2 cellular contexts compared by ENCODE assay signal in genomic region chr11:66906077-66906929, GRCh38.
TF ChIP-seq lines count a peak whose summit lies in the region.

No MANE protein-coding gene starts in this region.

TF ChIP-seq in A549, 52 proteins besides CTCF, POLR2A, EP300 and RAD21 (continued from another document):
- TF ChIP-seq, protein P1, sequence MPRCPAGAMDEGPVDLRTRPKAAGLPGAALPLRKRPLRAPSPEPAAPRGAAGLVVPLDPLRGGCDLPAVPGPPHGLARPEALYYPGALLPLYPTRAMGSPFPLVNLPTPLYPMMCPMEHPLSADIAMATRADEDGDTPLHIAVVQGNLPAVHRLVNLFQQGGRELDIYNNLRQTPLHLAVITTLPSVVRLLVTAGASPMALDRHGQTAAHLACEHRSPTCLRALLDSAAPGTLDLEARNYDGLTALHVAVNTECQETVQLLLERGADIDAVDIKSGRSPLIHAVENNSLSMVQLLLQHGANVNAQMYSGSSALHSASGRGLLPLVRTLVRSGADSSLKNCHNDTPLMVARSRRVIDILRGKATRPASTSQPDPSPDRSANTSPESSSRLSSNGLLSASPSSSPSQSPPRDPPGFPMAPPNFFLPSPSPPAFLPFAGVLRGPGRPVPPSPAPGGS (IDR thresholded peaks at IDR 0.05) = no peak
- TF ChIP-seq KDM5A (IDR thresholded peaks at IDR 0.05) (no peak), CBX8 (IDR thresholded peaks at IDR 0.05) (no peak), CEBPB (IDR thresholded peaks at IDR 0.05) (no peak), ELK1 (IDR thresholded peaks at IDR 0.05; ENCODE audit: low read depth, low read length) (no peak), JUN (IDR thresholded peaks at IDR 0.05) (no peak), CHD4 (IDR thresholded peaks at IDR 0.05; ENCODE audit: borderline replicate concordance) (no peak), TP53 (CRISPR knock-in tag; IDR thresholded peaks at IDR 0.05) (no peak), RFX5 (IDR thresholded peaks at IDR 0.05) (no peak), ESRRA (IDR thresholded peaks at IDR 0.05; ENCODE audit: borderline replicate concordance, low read length) (no peak), ATOH8 (CRISPR knock-in tag; IDR thresholded peaks at IDR 0.05; ENCODE audit: low read depth) (no peak), CBX2 (IDR thresholded peaks at IDR 0.05; ENCODE audit: borderline replicate concordance, low read depth) (no peak), BHLHE40 (IDR thresholded peaks at IDR 0.05; ENCODE audit: low read depth, low read length) (no peak), HEYL (CRISPR knock-in tag; IDR thresholded peaks at IDR 0.05) (no peak), ZSCAN20 (CRISPR knock-in tag; IDR thresholded peaks at IDR 0.05) (no peak), ZFP36 (IDR thresholded peaks at IDR 0.05; ENCODE audit: borderline replicate concordance, partially characterized antibody) (no peak)
- TF ChIP-seq, protein P2, sequence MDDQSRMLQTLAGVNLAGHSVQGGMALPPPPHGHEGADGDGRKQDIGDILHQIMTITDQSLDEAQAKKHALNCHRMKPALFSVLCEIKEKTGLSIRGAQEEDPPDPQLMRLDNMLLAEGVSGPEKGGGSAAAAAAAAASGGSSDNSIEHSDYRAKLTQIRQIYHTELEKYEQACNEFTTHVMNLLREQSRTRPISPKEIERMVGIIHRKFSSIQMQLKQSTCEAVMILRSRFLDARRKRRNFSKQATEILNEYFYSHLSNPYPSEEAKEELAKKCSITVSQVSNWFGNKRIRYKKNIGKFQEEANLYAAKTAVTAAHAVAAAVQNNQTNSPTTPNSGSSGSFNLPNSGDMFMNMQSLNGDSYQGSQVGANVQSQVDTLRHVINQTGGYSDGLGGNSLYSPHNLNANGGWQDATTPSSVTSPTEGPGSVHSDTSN (IDR thresholded peaks at IDR 0.05) = no peak
- TF ChIP-seq, protein P3, sequence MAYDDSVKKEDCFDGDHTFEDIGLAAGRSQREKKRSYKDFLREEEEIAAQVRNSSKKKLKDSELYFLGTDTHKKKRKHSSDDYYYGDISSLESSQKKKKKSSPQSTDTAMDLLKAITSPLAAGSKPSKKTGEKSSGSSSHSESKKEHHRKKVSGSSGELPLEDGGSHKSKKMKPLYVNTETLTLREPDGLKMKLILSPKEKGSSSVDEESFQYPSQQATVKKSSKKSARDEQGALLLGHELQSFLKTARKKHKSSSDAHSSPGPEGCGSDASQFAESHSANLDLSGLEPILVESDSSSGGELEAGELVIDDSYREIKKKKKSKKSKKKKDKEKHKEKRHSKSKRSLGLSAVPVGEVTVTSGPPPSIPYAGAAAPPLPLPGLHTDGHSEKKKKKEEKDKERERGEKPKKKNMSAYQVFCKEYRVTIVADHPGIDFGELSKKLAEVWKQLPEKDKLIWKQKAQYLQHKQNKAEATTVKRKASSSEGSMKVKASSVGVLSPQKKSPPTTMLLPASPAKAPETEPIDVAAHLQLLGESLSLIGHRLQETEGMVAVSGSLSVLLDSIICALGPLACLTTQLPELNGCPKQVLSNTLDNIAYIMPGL (CRISPR knock-in tag; IDR thresholded peaks at IDR 0.05; ENCODE audit: borderline replicate concordance) = no peak

TF ChIP-seq in liver, 16 proteins besides CTCF, POLR2A, EP300 and RAD21 (continued from another document):
- TF ChIP-seq ZBTB33 (IDR thresholded peaks at IDR 0.05) (no peak), NR2F2 (IDR thresholded peaks at IDR 0.05) (no peak), FOXA1 (IDR thresholded peaks at IDR 0.05) (no peak), JUND (IDR thresholded peaks at IDR 0.05) (no peak)
- TF ChIP-seq, protein P4, sequence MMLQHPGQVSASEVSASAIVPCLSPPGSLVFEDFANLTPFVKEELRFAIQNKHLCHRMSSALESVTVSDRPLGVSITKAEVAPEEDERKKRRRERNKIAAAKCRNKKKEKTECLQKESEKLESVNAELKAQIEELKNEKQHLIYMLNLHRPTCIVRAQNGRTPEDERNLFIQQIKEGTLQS (IDR thresholded peaks at IDR 0.05) = no peak
- TF ChIP-seq, protein P5, sequence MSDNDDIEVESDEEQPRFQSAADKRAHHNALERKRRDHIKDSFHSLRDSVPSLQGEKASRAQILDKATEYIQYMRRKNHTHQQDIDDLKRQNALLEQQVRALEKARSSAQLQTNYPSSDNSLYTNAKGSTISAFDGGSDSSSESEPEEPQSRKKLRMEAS (IDR thresholded peaks at IDR 0.05) = no peak
